1 cellular context compared by ENCODE assay signal in genomic region chr10:70535451-70535850, GRCh38.
TF ChIP-seq lines count a peak whose summit lies in the region.

No MANE protein-coding gene starts in this region.

TF ChIP-seq in K562, 482 proteins besides CTCF, POLR2A, EP300 and RAD21 (continued from another document):
- TF ChIP-seq ZMIZ1 (IDR thresholded peaks at IDR 0.05; ENCODE audit: low read depth in 2 of 2, low read length in 2 of 2) (no peak), ZNF121 (CRISPR knock-in tag; conservative IDR thresholded peaks at IDR 0.05) (peak; percentile 96), MAFF (IDR thresholded peaks at IDR 0.05; ENCODE audit: low read length) (no peak), ZNF280B (CRISPR knock-in tag; IDR thresholded peaks at IDR 0.05) (no peak), TAF15 (IDR thresholded peaks at IDR 0.05; ENCODE audit: low read depth, low read length) (no peak), MYC (IDR thresholded peaks at IDR 0.05; ENCODE audit: low read depth, low read length) (no peak), MYC (CRISPR knock-in tag; IDR thresholded peaks at IDR 0.05; ENCODE audit: borderline replicate concordance, low read depth) (no peak), TEAD4 (IDR thresholded peaks at IDR 0.05; ENCODE audit: low read length) (no peak), TEAD4 (CRISPR knock-in tag; IDR thresholded peaks at IDR 0.05; ENCODE audit: borderline replicate concordance) (no peak), POLR3A (IDR thresholded peaks at IDR 0.05; ENCODE audit: borderline replicate concordance, extremely low read depth, insufficient read depth, insufficient read length) (no peak), CBFB (CRISPR knock-in tag; IDR thresholded peaks at IDR 0.05) (no peak)
